In genomic region chr2:221514305-221515040, GRCh38 we compare ENCODE assay signal across 23 cellular contexts. TPM values are rescaled to one million over a fixed set of nuclear protein-coding genes. Genes with fewer than 3 reads are reported as not detected.
DNase-seq lines count a peak whose midpoint lies in the region; ATAC-seq lines count a peak whose summit lies in the region.
"Had no signal": no experiment of that assay in that cellular context is flagged by ENCODE, and none has a peak within 500 bp of the region (broad histone marks: within the 10 kb centered on the region; RNA-seq: fewer than 3 reads in every experiment).

No MANE protein-coding gene starts in this region.

- no peaks in the 10 kb centered on the region for H3K27me3 Mint-ChIP-seq in CD4-positive, CD25-positive, alpha-beta regulatory T cell
- peaks cover 0 to 27% (median 0%) of the 10 kb centered on the region in 5 donors for H3K27me3 Mint-ChIP-seq in naive thymus-derived CD4-positive, alpha-beta T cell
- H3K27me3 Mint-ChIP-seq: activated B cell treated with CpG ODN at 0.5 μM for 24 hours; activated CD8-positive, alpha-beta T cell treated with anti-CD3 and anti-CD28 coated beads for 36 hours; effector memory CD8-positive, alpha-beta T cell; progenitor cell of endocrine pancreas had no signal

- H3K36me3 Mint-ChIP-seq in CD4-positive, CD25-positive, alpha-beta regulatory T cell: no peaks in the 10 kb centered on the region
- H3K36me3 Mint-ChIP-seq in naive thymus-derived CD4-positive, alpha-beta T cell: peaks cover 0 to 14% (median 0%) of the 10 kb centered on the region in 5 donors
- H3K36me3 Mint-ChIP-seq: CD8-positive, alpha-beta T cell had no signal

- H3K27ac ChIP-seq in CD4-positive, CD25-positive, alpha-beta regulatory T cell (ENCODE audit: insufficient read depth, low read length, poor library complexity, severe bottlenecking): no peak overlapping the region
- no peak overlapping the region for H3K27ac ChIP-seq in naive thymus-derived CD4-positive, alpha-beta T cell (ENCODE audit: low read depth, low read length)
- H3K27ac ChIP-seq: ascending aorta, Peyer's patch, spleen had no signal

- CTCF ChIA-PET in naive thymus-derived CD4-positive, alpha-beta T cell (lab: Charles Lee): no interaction called here

- no peak overlapping the region for H3K4me3 ChIP-seq in CD4-positive, CD25-positive, alpha-beta regulatory T cell (ENCODE audit: low read depth, low read length)
- H3K4me3 ChIP-seq in naive thymus-derived CD4-positive, alpha-beta T cell (ENCODE audit: low read length): no peak overlapping the region
- H3K4me3 ChIP-seq: ascending aorta, GM23338, Peyer's patch, spleen had no signal

- H3K4me3 Mint-ChIP-seq in CD4-positive, CD25-positive, alpha-beta regulatory T cell: no peak overlapping the region
- no peak overlapping the region for H3K4me3 Mint-ChIP-seq in naive thymus-derived CD4-positive, alpha-beta T cell
- H3K4me3 Mint-ChIP-seq: activated B cell treated with CpG ODN at 0.5 μM for 24 hours; activated CD8-positive, alpha-beta T cell treated with anti-CD3 and anti-CD28 coated beads for 36 hours; activated naive CD4-positive, alpha-beta T cell treated with anti-CD3 and anti-CD28 coated beads, Interleukin-2, amount 10 ng/mL, durations not matched to agents 7 days and 5 days; CD8-positive, alpha-beta T cell; effector memory CD8-positive, alpha-beta T cell; GM23338; nephron; T-helper 2 cell treated with Interferon-gamma antibody and Interleukin-4, amounts not matched to agents 5 μg/mL and 100 μg/mL, for 36 hours had no signal

- H3K27me3 ChIP-seq in CD4-positive, CD25-positive, alpha-beta regulatory T cell (ENCODE audit: control insufficient read depth, insufficient read depth, low read length): no peaks in the 10 kb centered on the region
- no peaks in the 10 kb centered on the region for H3K27me3 ChIP-seq in naive thymus-derived CD4-positive, alpha-beta T cell (ENCODE audit: control insufficient read depth in 2 of 2, insufficient read depth in 2 of 2, low read length in 2 of 2)
- H3K27me3 ChIP-seq: ascending aorta, Peyer's patch, spleen had no signal

- H3K9me3 Mint-ChIP-seq in CD4-positive, CD25-positive, alpha-beta regulatory T cell: no peaks in the 10 kb centered on the region
- peaks cover 0 to 3% (median 0%) of the 10 kb centered on the region in 11 donors for H3K9me3 Mint-ChIP-seq in naive thymus-derived CD4-positive, alpha-beta T cell
- H3K9me3 Mint-ChIP-seq: activated CD8-positive, alpha-beta T cell treated with anti-CD3 and anti-CD28 coated beads for 36 hours; CD8-positive, alpha-beta T cell; GM23338; nephron had no signal

- H3K9me3 ChIP-seq in CD4-positive, CD25-positive, alpha-beta regulatory T cell (ENCODE audit: control insufficient read depth in 2 of 2, low read length in 2 of 2): no peaks in the 10 kb centered on the region
- H3K9me3 ChIP-seq in naive thymus-derived CD4-positive, alpha-beta T cell (ENCODE audit: control insufficient read depth in 2 of 3, low read length in 3 of 3): no peaks in the 10 kb centered on the region
- H3K9me3 ChIP-seq: ascending aorta, Peyer's patch had no signal

- no peak for DNase-seq in CD4-positive, CD25-positive, alpha-beta regulatory T cell
- DNase-seq in G401 (ENCODE audit: low spot score) (peak; percentile 74), NCI-H774 (lab: John Stamatoyannopoulos, UW) (peak; percentile 20), Kasumi-1 (lab: John Stamatoyannopoulos, UW) (no peak)
- DNase-seq in naive thymus-derived CD4-positive, alpha-beta T cell: no peak
- DNase-seq: activated B cell treated with CpG ODN at 0.5 μM for 24 hours; activated CD8-positive, alpha-beta T cell treated with anti-CD3 and anti-CD28 coated beads for 36 hours; activated naive CD4-positive, alpha-beta T cell treated with anti-CD3 and anti-CD28 coated beads, Interleukin-2, amount 10 ng/mL, durations not matched to agents 7 days and 5 days; activated T-cell treated with anti-CD3 and anti-CD28 coated beads, Interleukin-2, amount 50 U/mL, for 1 hour; CD8-positive, alpha-beta T cell; effector memory CD8-positive, alpha-beta T cell; left cardiac atrium; NCI-H187 treated with DMSO at 0.1 percent for 48 hours; Peyer's patch; spleen had no signal

- peak overlapping the region; percentile 57 to 77 (median 58) for H3K27ac Mint-ChIP-seq in CD4-positive, CD25-positive, alpha-beta regulatory T cell
- H3K27ac Mint-ChIP-seq in naive thymus-derived CD4-positive, alpha-beta T cell: peak overlapping the region in 6 of 9 donors; percentile 33 to 70 (median 56)
- H3K27ac Mint-ChIP-seq: activated B cell treated with CpG ODN at 0.5 μM for 24 hours; activated CD8-positive, alpha-beta T cell treated with anti-CD3 and anti-CD28 coated beads for 36 hours; activated naive CD4-positive, alpha-beta T cell treated with anti-CD3 and anti-CD28 coated beads, Interleukin-2, amount 10 ng/mL, durations not matched to agents 7 days and 5 days; CD8-positive, alpha-beta T cell; GM23338; progenitor cell of endocrine pancreas; T-helper 2 cell treated with Interferon-gamma antibody and Interleukin-4, amounts not matched to agents 5 μg/mL and 100 μg/mL, for 36 hours had no signal

- peaks cover 2% of the 10 kb centered on the region for H3K36me3 ChIP-seq in CD4-positive, CD25-positive, alpha-beta regulatory T cell (ENCODE audit: control insufficient read depth, insufficient read depth, low read length)
- H3K36me3 ChIP-seq in naive thymus-derived CD4-positive, alpha-beta T cell (ENCODE audit: control insufficient read depth in 2 of 3, insufficient read depth in 3 of 3, low read length in 3 of 3): no peaks in the 10 kb centered on the region
- H3K36me3 ChIP-seq: ascending aorta, Peyer's patch, spleen had no signal

- peaks cover 13 to 30% (median 16%) of the 10 kb centered on the region in 4 donors for H3K4me1 Mint-ChIP-seq in CD4-positive, CD25-positive, alpha-beta regulatory T cell
- H3K4me1 Mint-ChIP-seq in naive thymus-derived CD4-positive, alpha-beta T cell: peaks cover 0 to 13% (median 4%) of the 10 kb centered on the region in 7 donors

- intact Hi-C loops in naive thymus-derived CD4-positive, alpha-beta T cell (cut with micrococcal nuclease): loop anchor here (5.0 to 10.0 kb wide), 2 partner anchors 90 to 213 kb away; no protein-coding TSS in a partner anchor

- ATAC-seq in CD4-positive, CD25-positive, alpha-beta regulatory T cell (ENCODE audit: low read depth in 2 of 2): no peak
- no peak for ATAC-seq in naive thymus-derived CD4-positive, alpha-beta T cell
- ATAC-seq in esophagus mucosa (no peak), HG03039 (IDR thresholded peaks at IDR 0.05; ENCODE audit: unreplicated experiment) (no peak), GM19035 (IDR thresholded peaks at IDR 0.05; ENCODE audit: unreplicated experiment) (no peak)
- ATAC-seq: activated CD8-positive, alpha-beta T cell treated with anti-CD3 and anti-CD28 coated beads for 36 hours; CD8-positive, alpha-beta T cell; effector memory CD8-positive, alpha-beta T cell; GM23338; left cardiac atrium had no signal

- in situ Hi-C loops in G401 (cut with HindIII; ENCODE audit: low sequenced_read_pairs): no loop called here

- H3K4me1 ChIP-seq in CD4-positive, CD25-positive, alpha-beta regulatory T cell (ENCODE audit: control insufficient read depth, insufficient read depth, low read length, poor library complexity, severe bottlenecking): peaks cover 32% of the 10 kb centered on the region
- peaks cover 30 to 34% of the 10 kb centered on the region in 2 donors for H3K4me1 ChIP-seq in naive thymus-derived CD4-positive, alpha-beta T cell (ENCODE audit: control insufficient read depth in 2 of 2, insufficient read depth in 2 of 2, low read length in 2 of 2)

- POLR2A ChIA-PET in naive thymus-derived CD4-positive, alpha-beta T cell (lab: Charles Lee): interaction anchor here (0.6 kb wide), 1 partner anchor 61 kb away, joined by 3 read pairs; no protein-coding TSS in a partner anchor

RNA-seq across cellular contexts. Expression of gene EPHA4, which starts 57.6 kb away (rescaled TPM):
- total RNA-seq in CD4-positive, CD25-positive, alpha-beta regulatory T cell: 23.5 TPM
- polyA plus RNA-seq in CD4-positive, CD25-positive, alpha-beta regulatory T cell: 10 to 100 TPM in 3 of 4 donors, 1 to 10 TPM in 1; 7.1 to 17.3 (median 12.0) TPM
- not detected in 2 replicates for total RNA-seq in G401 (2014; rRNA removed; shearing (Covaris generic))
- total RNA-seq in naive thymus-derived CD4-positive, alpha-beta T cell: 10 to 100 TPM; 12.4 to 42.8 (median 30.6) TPM
- 10 to 100 TPM in 1 of 2 donors, 1 to 10 TPM in 1; 8.3 to 16.1 TPM for polyA plus RNA-seq in naive thymus-derived CD4-positive, alpha-beta T cell
- 16.9 TPM for total RNA-seq in esophagus mucosa

Comparison
In these comparisons a context has a peak if more than half of its experiments do, and no peak if none do; other contexts are left out.
1. DNase-seq: peak in G401 (single experiment) and NCI-H774 (single experiment); none in CD4-positive, CD25-positive, alpha-beta regulatory T cell (0 of 3), naive thymus-derived CD4-positive, alpha-beta T cell (0 of 9) and Kasumi-1 (0 of 2).
2. RNA of gene EPHA4, which starts 57.6 kb away (total RNA-seq): 12.4 to 42.8 TPM in naive thymus-derived CD4-positive, alpha-beta T cell, 23.5 TPM in CD4-positive, CD25-positive, alpha-beta regulatory T cell (single experiment) and 16.9 TPM in esophagus mucosa (single experiment); not detected in G401; every median in the first group is over 10 times any median in the second.